Comparison of ENCODE assay signal across 10 cellular contexts in the genomic region with DNA sequence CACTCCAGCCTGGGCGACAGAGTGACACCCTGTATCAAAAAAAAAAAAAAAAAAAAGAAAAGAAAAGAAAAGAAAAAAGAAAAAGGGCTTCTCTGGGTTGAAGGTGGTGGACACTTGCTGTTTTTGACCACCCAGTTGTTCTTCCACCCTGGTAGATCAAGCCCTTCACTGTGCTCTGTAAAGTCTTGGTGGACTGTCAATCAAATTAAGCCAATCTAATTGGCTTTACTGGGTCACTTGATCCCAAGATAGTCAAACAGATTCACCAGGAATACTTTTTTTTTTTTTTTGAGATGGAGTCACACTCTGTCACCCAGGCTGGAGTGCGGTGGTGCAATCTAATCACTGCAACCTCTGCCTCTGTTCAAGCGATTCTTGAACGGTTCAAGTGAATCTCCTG.
"Had no signal": no experiment of that assay in that cellular context is flagged by ENCODE, and none has a peak within 500 bp of the region (broad histone marks: within the 10 kb centered on the region; RNA-seq: fewer than 3 reads in every experiment).

No MANE protein-coding gene starts in this region.

- H3K4me2 ChIP-seq: GM23338 had no signal

- H3K27ac Mint-ChIP-seq: GM23338, H9, HFFc6 had no signal

- H3K4me1 Mint-ChIP-seq: GM23338, H9, IgD-negative memory B cell had no signal

- ATAC-seq: GM23338 had no signal

- H3K9me3 Mint-ChIP-seq: GM23338, H9, HFFc6 had no signal

- H3K27ac ChIP-seq: HL-60 had no signal

- FAIRE-seq: H1, H54, HepG2 had no signal

- DNase-seq: H9, HCEC 1CT, HFFc6, KG1 had no signal

- H3K4me3 ChIP-seq: GM23338 had no signal

- H3K4me3 Mint-ChIP-seq: GM23338, H9, HFFc6, IgD-negative memory B cell had no signal

- H2AFZ ChIP-seq: GM23338 had no signal
